12 cellular contexts compared by ENCODE assay signal in the genomic region with DNA sequence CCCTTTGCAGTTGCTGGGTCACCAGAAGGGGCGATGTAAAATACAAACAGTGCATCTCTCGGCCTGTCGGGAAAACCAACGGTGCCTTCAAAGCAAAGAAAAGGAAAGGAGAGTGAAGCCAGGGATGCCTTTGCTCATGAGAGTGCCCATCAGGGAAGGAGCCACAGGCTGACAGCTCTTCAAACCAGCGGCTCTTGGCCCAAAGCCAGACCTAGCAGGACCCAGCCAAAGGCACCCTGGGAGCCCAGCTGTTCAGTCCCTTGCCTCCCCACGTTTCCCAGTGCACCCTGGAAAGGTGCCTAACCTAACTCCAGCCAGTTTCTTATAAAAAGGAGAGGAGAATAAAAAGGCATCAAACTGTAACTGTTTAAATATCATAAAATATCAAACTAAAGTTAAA. TPM values are rescaled to one million over a fixed set of nuclear protein-coding genes. Genes with fewer than 3 reads are reported as not detected.
DNase-seq lines count a peak whose midpoint lies in the region; ATAC-seq and TF ChIP-seq lines count a peak whose summit lies in the region.
"Had no signal": no experiment of that assay in that cellular context is flagged by ENCODE, and none has a peak within 500 bp of the region (broad histone marks: within the 10 kb centered on the region; RNA-seq: fewer than 3 reads in every experiment).

No MANE protein-coding gene starts in this region.

- no peaks in the 10 kb centered on the region for H3K27me3 Mint-ChIP-seq in H9 (ENCODE audit: low read depth)

- no CpG with 5 or more reads among the region's 6 CpGs for WGBS in H9 (ENCODE audit: extremely low coverage, insufficient read length, low lambda C conversion rate)

- H3K27me3 ChIP-seq in H9 (ENCODE audit: insufficient read depth, low read length), result no peaks in the 10 kb centered on the region

- H3K36me3 Mint-ChIP-seq in H9 (ENCODE audit: insufficient read depth in 1 of 3, low read depth in 3 of 3), result no peaks in the 10 kb centered on the region
- no peaks in the 10 kb centered on the region for H3K36me3 Mint-ChIP-seq in stimulated activated effector memory CD8-positive, alpha-beta T cell treated with anti-CD3 and anti-CD28 coated beads, Interleukin-12 subunit alpha, Interleukin-12 subunit beta, amount 100 ng/mL, for 72 hours
- H3K36me3 Mint-ChIP-seq: CD4-positive, CD25-positive, alpha-beta regulatory T cell had no signal

- no peak overlapping the region for H3K4ac ChIP-seq in H9 (ENCODE audit: low read depth, low read length)

- no peak for ATAC-seq in stimulated activated effector memory CD8-positive, alpha-beta T cell treated with anti-CD3 and anti-CD28 coated beads, Interleukin-12 subunit alpha, Interleukin-12 subunit beta, amount 100 ng/mL, for 72 hours
- no peak for ATAC-seq in GM18519 (IDR thresholded peaks at IDR 0.05; ENCODE audit: low FRiP score, unreplicated experiment)
- no peak for ATAC-seq in GM18858 (IDR thresholded peaks at IDR 0.05; ENCODE audit: unreplicated experiment)

- H2AK5ac ChIP-seq in H9 (ENCODE audit: insufficient read length, low read length), result no peak overlapping the region

- TF ChIP-seq CTCF in H9 (conservative IDR thresholded peaks at IDR 0.05), result no peak

- H2BK12ac ChIP-seq in H9 (ENCODE audit: insufficient read length, low read depth, low read length), result no peak overlapping the region

- no peak overlapping the region for H3K14ac ChIP-seq in H9 (ENCODE audit: insufficient read depth, low read length)

- no peaks in the 10 kb centered on the region for H3K9me3 Mint-ChIP-seq in H9
- no peaks in the 10 kb centered on the region for H3K9me3 Mint-ChIP-seq in stimulated activated effector memory CD8-positive, alpha-beta T cell treated with anti-CD3 and anti-CD28 coated beads, Interleukin-12 subunit alpha, Interleukin-12 subunit beta, amount 100 ng/mL, for 72 hours

- H3K4me2 ChIP-seq in H9 (ENCODE audit: insufficient read depth, insufficient read length, low read length), result no peak overlapping the region

- H3K23me2 ChIP-seq in H9 (ENCODE audit: insufficient read length, low read depth, low read length, poor library complexity, severe bottlenecking), result no peaks in the 10 kb centered on the region

- H4K91ac ChIP-seq in H9 (ENCODE audit: insufficient read length, low read depth, low read length), result no peak overlapping the region

- H3K79me1 ChIP-seq in H9 (ENCODE audit: insufficient read depth, low read depth, low read length, poor library complexity, severe bottlenecking), result no peaks in the 10 kb centered on the region

- H3K18ac ChIP-seq in H9 (ENCODE audit: insufficient read length, low read depth, low read length), result no peak overlapping the region

- H2BK15ac ChIP-seq in H9 (ENCODE audit: low read depth, low read length), result no peak overlapping the region

- H3K4me1 ChIP-seq in H9 (ENCODE audit: insufficient read depth, low read length), result peaks cover 8% of the 10 kb centered on the region

- H3K9me3 ChIP-seq in H9 (ENCODE audit: control insufficient read depth, low read depth, low read length), result no peaks in the 10 kb centered on the region

- no peak overlapping the region for H3K23ac ChIP-seq in H9 (ENCODE audit: insufficient read length, low read depth, low read length)

- H3K9ac ChIP-seq in H9 (ENCODE audit: extremely low read depth, insufficient read length, low read length), result no peak overlapping the region

- H4K8ac ChIP-seq in H9 (replicated peaks; ENCODE audit: insufficient read length, low read depth, low read length), result no peak overlapping the region

- H4K5ac ChIP-seq in H9 (ENCODE audit: insufficient read length, low read depth, low read length), result no peak overlapping the region

- H3K27ac Mint-ChIP-seq in H9, result peak overlapping the region in 1 of 3 experiments; percentile 63; a peak in 1 of 7 replicates
- H3K27ac Mint-ChIP-seq in stimulated activated effector memory CD8-positive, alpha-beta T cell treated with anti-CD3 and anti-CD28 coated beads, Interleukin-12 subunit alpha, Interleukin-12 subunit beta, amount 100 ng/mL, for 72 hours, result no peak overlapping the region
- H3K27ac Mint-ChIP-seq: CD4-positive, CD25-positive, alpha-beta regulatory T cell had no signal

- no peak overlapping the region for H3K27ac ChIP-seq in H9 (ENCODE audit: insufficient read length, low read depth, low read length)
- H3K27ac ChIP-seq: skin epidermis, WERI-Rb-1 had no signal

- peaks cover 29 to 30% of the 10 kb centered on the region in 2 experiments for H3K4me1 Mint-ChIP-seq in H9
- no peaks in the 10 kb centered on the region for H3K4me1 Mint-ChIP-seq in stimulated activated effector memory CD8-positive, alpha-beta T cell treated with anti-CD3 and anti-CD28 coated beads, Interleukin-12 subunit alpha, Interleukin-12 subunit beta, amount 100 ng/mL, for 72 hours
- H3K4me1 Mint-ChIP-seq: CD4-positive, CD25-positive, alpha-beta regulatory T cell had no signal

- H3T11ph ChIP-seq in H9 (ENCODE audit: low read length), result no peak overlapping the region

- H3K56ac ChIP-seq in H9 (ENCODE audit: insufficient read length, low read depth, low read length), result no peak overlapping the region

- H4K20me1 ChIP-seq in H9 (ENCODE audit: control insufficient read depth, insufficient read depth, insufficient read length), result no peaks in the 10 kb centered on the region

- no peak overlapping the region for H2BK5ac ChIP-seq in H9 (ENCODE audit: insufficient read length, low read length)

- no peak overlapping the region for H3K4me3 Mint-ChIP-seq in H9
- no peak overlapping the region for H3K4me3 Mint-ChIP-seq in stimulated activated effector memory CD8-positive, alpha-beta T cell treated with anti-CD3 and anti-CD28 coated beads, Interleukin-12 subunit alpha, Interleukin-12 subunit beta, amount 100 ng/mL, for 72 hours
- H3K4me3 Mint-ChIP-seq: CD4-positive, CD25-positive, alpha-beta regulatory T cell had no signal

- no peaks in the 10 kb centered on the region for H3K79me2 ChIP-seq in H9 (ENCODE audit: insufficient read depth, low read length)

- H2AFZ ChIP-seq in H9 (ENCODE audit: low read length), result no peak overlapping the region

- no peak overlapping the region for H2BK20ac ChIP-seq in H9 (ENCODE audit: low read depth, low read length, poor library complexity, severe bottlenecking)

- no peak overlapping the region for H2BK120ac ChIP-seq in H9 (ENCODE audit: low read depth, low read length, poor library complexity, severe bottlenecking)

- peak; percentile 27 for DNase-seq in H9
- DNase-seq in NCI-H146 treated with DMSO at 0.1 percent for 48 hours (lab: John Stamatoyannopoulos, UW; ENCODE audit: unreplicated experiment), result peak; percentile 35
- peak; percentile 25 for DNase-seq in NCI-H82 treated with DMSO at 0.1 percent for 48 hours (lab: John Stamatoyannopoulos, UW; ENCODE audit: unreplicated experiment)
- peak; percentile 82 for DNase-seq in myocyte (ENCODE audit: low read depth)
- DNase-seq in stimulated activated effector memory CD8-positive, alpha-beta T cell treated with anti-CD3 and anti-CD28 coated beads, Interleukin-12 subunit alpha, Interleukin-12 subunit beta, amount 100 ng/mL, for 72 hours (ENCODE audit: low spot score in 2 of 2), result no peak
- DNase-seq: activated naive CD4-positive, alpha-beta T cell treated with Interleukin-2 at 50 U/mL for 16 hours; CD4-positive, CD25-positive, alpha-beta regulatory T cell; WERI-Rb-1 had no signal

RNA-seq across cellular contexts. Expression of a gene that starts 29.2 kb away (rescaled TPM):
- total RNA-seq in H9 (2021) (0.83 and 0.86 TPM in 2 replicates), myocyte (not detected in 2 replicates)
- 0.05 TPM for polyA plus RNA-seq in myocyte (2012)
- total RNA-seq: CD4-positive, CD25-positive, alpha-beta regulatory T cell; subcutaneous adipose tissue had no signal
- polyA plus RNA-seq: CD4-positive, CD25-positive, alpha-beta regulatory T cell had no signal

Comparison
In these comparisons a context has a peak if more than half of its experiments do, and no peak if none do; other contexts are left out.
1. DNase-seq: peak in H9 (single experiment), NCI-H146 treated with DMSO at 0.1 percent for 48 hours (single experiment), NCI-H82 treated with DMSO at 0.1 percent for 48 hours (single experiment) and myocyte (single experiment); none in stimulated activated effector memory CD8-positive, alpha-beta T cell treated with anti-CD3 and anti-CD28 coated beads, Interleukin-12 subunit alpha, Interleukin-12 subunit beta, amount 100 ng/mL, for 72 hours (0 of 2).